Comparison of ENCODE assay signal across 8 cellular contexts in genomic region chr2:147844691-147845607, GRCh38. TPM values are rescaled to one million over a fixed set of nuclear protein-coding genes. Genes with fewer than 3 reads are reported as not detected.
DNase-seq lines count a peak whose midpoint lies in the region; ATAC-seq and TF ChIP-seq lines count a peak whose summit lies in the region.

ACVR2A (plus strand) TSS chr2:147845029; CDS start chr2:147845153, 124 bp downstream.

- peaks cover 0 to 6% (median 2%) of the 10 kb centered on the region in 4 donors for H3K4me1 ChIP-seq in right lobe of liver

- no peaks in the 10 kb centered on the region for H3K36me3 ChIP-seq in right lobe of liver

- under 1% methylated on average over 38 of the region's 55 CpGs for WGBS in right lobe of liver (ENCODE audit: insufficient coverage, low coverage, low lambda C conversion rate, missing lambda C conversion rate)

- peak within 1 kb of the TSS; percentile 70 to 89 (median 83) for H3K4me3 ChIP-seq in right lobe of liver

- peak within 1 kb of the TSS; percentile 94 to 97 (median 94) for H3K27ac ChIP-seq in right lobe of liver

- H3K9me3 ChIP-seq in right lobe of liver, result no peaks in the 10 kb centered on the region

- peak; percentile 10 for TF ChIP-seq POLR2A in right lobe of liver (IDR thresholded peaks at IDR 0.05)

- TF ChIP-seq CTCF in right lobe of liver (IDR thresholded peaks at IDR 0.05), result no peak

- ATAC-seq in HG02678 (IDR thresholded peaks at IDR 0.05; ENCODE audit: unreplicated experiment) (peak; percentile 39), right lobe of liver (peak; percentile 21 to 36 (median 34))

- intact Hi-C loops in right lobe of liver (cut with DNase I), result no loop called here

- H3K27me3 ChIP-seq in right lobe of liver, result no peaks in the 10 kb centered on the region

- DNase-seq in NCI-H2107 treated with DMSO at 0.1 percent for 48 hours (lab: John Stamatoyannopoulos, UW; ENCODE audit: unreplicated experiment) (peak; percentile 59), NCI-H2107 (lab: John Stamatoyannopoulos, UW) (no peak), NCI-H1105 treated with DMSO at 0.1 percent for 48 hours (lab: John Stamatoyannopoulos, UW) (peak; percentile 58), dermis blood vessel endothelial cell (peak; percentile 47), right lobe of liver (peak; percentile 60 to 62 (median 60))
- peak; percentile 30 to 31 for DNase-seq in activated CD4-positive, alpha-beta T cell treated with anti-CD3 and anti-CD28 coated beads for 4 hours
- DNase-seq in stimulated activated CD4-positive, alpha-beta T cell treated with anti-CD3 and anti-CD28 coated beads, Interleukin-4, amount 100 ng/mL, for 4 hours, result peak; percentile 9 to 39

RNA-seq across cellular contexts. Expression of gene ACVR2A, which starts in this region (rescaled TPM):
- total RNA-seq in dermis blood vessel endothelial cell (5.7 and 7.5 TPM in 2 replicates), right lobe of liver (1 to 10 TPM; 5.8 to 9.3 (median 6.5) TPM)
